18 cellular contexts compared by ENCODE assay signal in the genomic region with DNA sequence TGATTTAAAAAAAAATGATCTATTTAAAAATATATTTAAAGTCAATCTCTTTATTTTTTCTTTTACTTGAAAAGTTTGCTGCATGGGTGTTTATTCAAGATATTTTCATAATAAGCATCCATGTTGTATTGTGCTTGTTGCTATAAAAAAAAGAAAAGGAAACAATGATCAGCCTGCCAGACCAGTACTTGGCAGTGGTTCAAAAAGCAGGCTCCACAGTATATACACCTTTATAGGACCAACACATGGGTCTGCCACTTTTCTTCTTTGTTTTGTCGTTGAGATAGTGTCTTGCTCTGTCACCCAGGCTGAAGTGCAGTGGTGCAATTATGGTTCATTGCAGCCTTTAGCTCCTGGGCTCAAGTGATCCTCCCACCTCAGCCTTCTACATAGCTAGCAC.
DNase-seq lines count a peak whose midpoint lies in the region; ATAC-seq and TF ChIP-seq lines count a peak whose summit lies in the region.
"Had no signal": no experiment of that assay in that cellular context is flagged by ENCODE, and none has a peak within 500 bp of the region (broad histone marks: within the 10 kb centered on the region; RNA-seq: fewer than 3 reads in every experiment).

No MANE protein-coding gene starts in this region.

- H3K27ac ChIP-seq in SJSA1 (peak overlapping the region; percentile 39), gastrocnemius medialis (no peak overlapping the region)
- H3K27ac ChIP-seq: BLaER1, RWPE1, SJCRH30 had no signal

- H3K27me3 ChIP-seq in SJSA1 (replicated peaks) (no peaks in the 10 kb centered on the region), gastrocnemius medialis (no peaks in the 10 kb centered on the region)
- H3K27me3 ChIP-seq: BLaER1, SJCRH30 had no signal

- in situ Hi-C loops in gastrocnemius medialis (cut with MboI; ENCODE audit: low sequenced_read_pairs in 4 of 4) = no loop called here

- DNase-seq in NCI-H146 (lab: John Stamatoyannopoulos, UW) (peak; percentile 26), NCI-H146 treated with DMSO at 0.1 percent for 48 hours (lab: John Stamatoyannopoulos, UW; ENCODE audit: unreplicated experiment) (no peak), COR-L47 (lab: John Stamatoyannopoulos, UW) (peak; percentile 77), NCI-H1417 (lab: John Stamatoyannopoulos, UW) (peak in 2 of 3 experiments; percentile 30 to 77), SJSA1 (ENCODE audit: low read depth in 1 of 2, low spot score in 2 of 2) (no peak), NCI-H82 (lab: John Stamatoyannopoulos, UW) (no peak), gastrocnemius medialis (no peak)
- DNase-seq in activated CD4-positive, alpha-beta T cell treated with anti-CD3 and anti-CD28 coated beads for 48 hours = no peak
- DNase-seq: CD8-positive, alpha-beta T cell; KG1; MM.1S; NCI-H1436; NCI-H524 treated with DMSO at 0.1 percent for 48 hours; OCI-M1; SJCRH30 had no signal

- TF ChIP-seq CTCF in gastrocnemius medialis (IDR thresholded peaks at IDR 0.05 in 4 of 5, conservative IDR thresholded peaks at IDR 0.05 in 1 of 5) = no peak

- no peak for TF ChIP-seq POLR2A in gastrocnemius medialis (IDR thresholded peaks at IDR 0.05)

- no peaks in the 10 kb centered on the region for H3K36me3 ChIP-seq in SJSA1
- H3K36me3 ChIP-seq in gastrocnemius medialis = no peaks in the 10 kb centered on the region
- H3K36me3 ChIP-seq: BLaER1, SJCRH30 had no signal

- no peaks in the 10 kb centered on the region for H3K9me3 ChIP-seq in SJSA1 (replicated peaks)
- H3K9me3 ChIP-seq in gastrocnemius medialis = no peaks in the 10 kb centered on the region
- H3K9me3 ChIP-seq: BLaER1, SJCRH30 had no signal

- no peak for ATAC-seq in gastrocnemius medialis
- ATAC-seq: CD8-positive, alpha-beta T cell; HepG2 had no signal

- intact Hi-C loops in gastrocnemius medialis (cut with DNase I; ENCODE audit: low total_unique reads) = no loop called here

- peaks cover 25% of the 10 kb centered on the region for H3K4me1 ChIP-seq in SJSA1 (replicated peaks)
- H3K4me1 ChIP-seq in gastrocnemius medialis = peaks cover 0 to 11% of the 10 kb centered on the region in 2 donors
- H3K4me1 ChIP-seq: BLaER1 had no signal

- no peak overlapping the region for H3K4me3 ChIP-seq in SJSA1
- no peak overlapping the region for H3K4me3 ChIP-seq in gastrocnemius medialis
- H3K4me3 ChIP-seq: BLaER1, SJCRH30 had no signal

Comparison
In these comparisons a context has a peak if more than half of its experiments do, and no peak if none do; other contexts are left out.
1. DNase-seq: peak in NCI-H146 (single experiment), COR-L47 (single experiment) and NCI-H1417 (2 of 3); none in NCI-H146 treated with DMSO at 0.1 percent for 48 hours (single experiment), SJSA1 (0 of 2), activated CD4-positive, alpha-beta T cell treated with anti-CD3 and anti-CD28 coated beads for 48 hours (single experiment), NCI-H82 (single experiment) and gastrocnemius medialis (0 of 2).